ENCODE assay signal across 10 cellular contexts in genomic region chr3:30629736-30630135, GRCh38. TPM values are rescaled to one million over a fixed set of nuclear protein-coding genes. Genes with fewer than 3 reads are reported as not detected.
A peak's percentile ranks its signal among the peaks of the same experiment; 100 is the strongest.
DNase-seq lines count a peak whose midpoint lies in the region; ATAC-seq, FAIRE-seq and TF ChIP-seq lines count a peak whose summit lies in the region.
"Had no signal": no experiment of that assay in that cellular context is flagged by ENCODE, and none has a peak within 500 bp of the region (broad histone marks: within the 10 kb centered on the region; RNA-seq: fewer than 3 reads in every experiment).

No MANE protein-coding gene starts in this region.

- peak; percentile 4 for ATAC-seq in activated CD8-positive, alpha-beta memory T cell treated with anti-CD3 and anti-CD28 coated beads, Interleukin-2, amount 10 ng/mL, durations not matched to agents 7 days and 5 days
- peak; percentile 31 for ATAC-seq in mucosa of descending colon
- ATAC-seq in HG03045 (IDR thresholded peaks at IDR 0.05; ENCODE audit: unreplicated experiment), result no peak

- no peak for FAIRE-seq in HTR-8/SVneo (lab: Jason Lieb, UNC)

- H3K4me1 Mint-ChIP-seq in activated CD8-positive, alpha-beta memory T cell treated with anti-CD3 and anti-CD28 coated beads, Interleukin-2, amount 10 ng/mL, durations not matched to agents 7 days and 5 days, result peaks cover 92% of the 10 kb centered on the region

- H3K36me3 ChIP-seq in ascending aorta (peaks cover 4 to 13% of the 10 kb centered on the region in 2 donors), mucosa of descending colon (ENCODE audit: low read depth) (no peaks in the 10 kb centered on the region), tibial artery (peaks cover 0 to 11% (median 8%) of the 10 kb centered on the region in 3 donors)

- H3K27ac Mint-ChIP-seq in activated CD8-positive, alpha-beta memory T cell treated with anti-CD3 and anti-CD28 coated beads, Interleukin-2, amount 10 ng/mL, durations not matched to agents 7 days and 5 days, result peak overlapping the region; percentile 89

- DNase-seq in activated CD8-positive, alpha-beta memory T cell treated with anti-CD3 and anti-CD28 coated beads, Interleukin-2, amount 10 ng/mL, durations not matched to agents 7 days and 5 days, result no peak
- no peak for DNase-seq in activated CD8-positive, alpha-beta memory T cell treated with anti-CD3 and anti-CD28 coated beads for 24 hours
- DNase-seq in ascending aorta (ENCODE audit: low spot score in 2 of 2), result no peak
- DNase-seq in mucosa of descending colon, result no peak
- no peak for DNase-seq in tibial artery
- DNase-seq in HTR-8/SVneo (ENCODE audit: insufficient read length, low spot score), result no peak
- no peak for DNase-seq in SW 1271 (lab: John Stamatoyannopoulos, UW)
- DNase-seq: NCI-H69, T-helper 9 cell had no signal

- peaks cover 20 to 71% of the 10 kb centered on the region in 2 donors for H3K4me1 ChIP-seq in ascending aorta
- H3K4me1 ChIP-seq in mucosa of descending colon (ENCODE audit: low read depth), result peaks cover 34% of the 10 kb centered on the region
- H3K4me1 ChIP-seq in tibial artery, result peaks cover 0 to 100% (median 46%) of the 10 kb centered on the region in 4 donors

- no peak overlapping the region for H3K4me3 ChIP-seq in ascending aorta
- H3K4me3 ChIP-seq in mucosa of descending colon, result no peak overlapping the region
- H3K4me3 ChIP-seq in tibial artery, result no peak overlapping the region

- intact Hi-C loops in ascending aorta (cut with DNase I) (no loop called here), mucosa of descending colon (cut with DNase I, micrococcal nuclease) (no loop called here), tibial artery (cut with DNase I; ENCODE audit: low total_unique reads) (no loop called here)

- no peaks in the 10 kb centered on the region for H3K9me3 ChIP-seq in ascending aorta
- no peaks in the 10 kb centered on the region for H3K9me3 ChIP-seq in mucosa of descending colon
- H3K9me3 ChIP-seq in tibial artery, result no peaks in the 10 kb centered on the region

- H3K36me3 Mint-ChIP-seq in activated CD8-positive, alpha-beta memory T cell treated with anti-CD3 and anti-CD28 coated beads, Interleukin-2, amount 10 ng/mL, durations not matched to agents 7 days and 5 days, result peaks cover 45% of the 10 kb centered on the region

- peak overlapping the region; percentile 34 for H3K4me3 Mint-ChIP-seq in activated CD8-positive, alpha-beta memory T cell treated with anti-CD3 and anti-CD28 coated beads, Interleukin-2, amount 10 ng/mL, durations not matched to agents 7 days and 5 days

- no peak for TF ChIP-seq CTCF in ascending aorta (IDR thresholded peaks at IDR 0.05)
- no peak for TF ChIP-seq CTCF in mucosa of descending colon (IDR thresholded peaks at IDR 0.05)
- TF ChIP-seq CTCF in tibial artery (IDR thresholded peaks at IDR 0.05), result no peak

- H3K9me3 Mint-ChIP-seq in activated CD8-positive, alpha-beta memory T cell treated with anti-CD3 and anti-CD28 coated beads, Interleukin-2, amount 10 ng/mL, durations not matched to agents 7 days and 5 days (ENCODE audit: low read depth), result no peaks in the 10 kb centered on the region

- no peaks in the 10 kb centered on the region for H3K27me3 Mint-ChIP-seq in activated CD8-positive, alpha-beta memory T cell treated with anti-CD3 and anti-CD28 coated beads, Interleukin-2, amount 10 ng/mL, durations not matched to agents 7 days and 5 days

- CTCF ChIA-PET in activated CD8-positive, alpha-beta memory T cell treated with anti-CD3 and anti-CD28 coated beads, Interleukin-2, amount 10 ng/mL, durations not matched to agents 7 days and 5 days (lab: Charles Lee), result interaction anchor here (0.7 to 2.1 kb wide), 17 partner anchors 10 to 193 kb away, joined by 3 to 18 read pairs (median 3); partner anchors contain the start of gene TGFBR2

- H3K27ac ChIP-seq in ascending aorta (peak overlapping the region; percentile 22 to 58), tibial artery (peak overlapping the region; percentile 7)

- H3K27me3 ChIP-seq in ascending aorta (no peaks in the 10 kb centered on the region), tibial artery (no peaks in the 10 kb centered on the region)

RNA-seq across cellular contexts. Expression of gene TGFBR2, which starts 23.3 kb away (rescaled TPM):
- 10 to 100 TPM; 47.3 to 50.5 TPM for total RNA-seq in activated CD8-positive, alpha-beta memory T cell treated with anti-CD3 and anti-CD28 coated beads, Interleukin-2, amount 10 ng/mL, durations not matched to agents 7 days and 5 days
- total RNA-seq in ascending aorta (343 TPM), mucosa of descending colon (100 to 1,000 TPM in 1 of 3 donors, 10 to 100 TPM in 2; 39.0 to 134 (median 71.4) TPM)
